ENCODE assay signal across 11 cellular contexts in genomic region chr17:61534414-61534813, GRCh38. TPM values are rescaled to one million over a fixed set of nuclear protein-coding genes. Genes with fewer than 3 reads are reported as not detected.
"Had no signal": no experiment of that assay in that cellular context is flagged by ENCODE, and none has a peak within 500 bp of the region (broad histone marks: within the 10 kb centered on the region; RNA-seq: fewer than 3 reads in every experiment).

No MANE protein-coding gene starts in this region.

- H3K9me3 ChIP-seq: HAP-1 had no signal

- DNase-seq: GM23248, GOT3, H7, HFFc6 had no signal

- FAIRE-seq: HepG2 had no signal

- H2AFZ ChIP-seq: GM23248 had no signal

- H3K9ac ChIP-seq: GM23248 had no signal

- H3K4me3 ChIP-seq: GM23248, HAP-1 had no signal

- ATAC-seq: HCT116, HepG2 had no signal

- H3K27ac ChIP-seq: GM23248, HL-60 had no signal

- H3K36me3 ChIP-seq: HAP-1 had no signal

RNA-seq across cellular contexts. Expression of gene NACA2, which starts 56.6 kb away (rescaled TPM):
- total RNA-seq: GM23248, H4, H7, HepG2, HFFc6, HT1080 had no signal
- polyA plus RNA-seq: GM23248, IgD-negative memory B cell had no signal
